Comparison of ENCODE assay signal across 1 cellular context in the genomic region with DNA sequence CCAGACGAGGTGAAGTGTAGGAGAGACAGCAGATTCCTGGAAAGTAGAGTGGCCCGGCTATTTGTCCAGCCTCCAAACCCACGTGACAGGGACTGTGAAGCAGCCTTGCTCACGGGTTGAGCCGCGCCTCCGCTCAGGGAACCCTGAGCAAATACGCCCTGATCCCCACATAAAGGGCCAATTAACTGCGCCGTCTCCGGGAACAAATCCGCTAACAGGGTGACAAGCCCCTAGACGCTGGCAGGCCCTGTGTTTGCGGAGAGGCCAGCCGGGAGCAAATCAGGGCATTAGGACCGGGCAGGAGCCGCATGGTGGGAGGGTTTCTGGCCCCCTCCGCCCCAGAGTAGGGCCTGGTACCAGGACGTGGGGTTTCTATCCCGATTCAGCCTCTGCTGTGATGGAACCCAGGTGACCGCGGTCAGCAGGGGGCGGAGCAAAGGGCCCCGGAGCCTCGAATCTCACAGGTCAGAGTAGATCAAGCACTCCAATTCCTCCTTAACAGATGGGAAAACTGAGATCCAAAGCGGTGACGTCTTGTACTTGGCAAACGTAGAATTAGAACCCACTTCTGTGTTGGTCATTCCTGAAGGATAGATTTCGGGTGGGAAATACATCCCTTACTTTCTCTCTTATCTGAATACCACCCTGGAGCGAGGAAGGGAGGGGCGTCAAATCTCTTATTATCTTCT.
TF ChIP-seq lines count a peak whose summit lies in the region.

No MANE protein-coding gene starts in this region.

TF ChIP-seq in IMR-90, 13 proteins besides CTCF, POLR2A, EP300 and RAD21:
- TF ChIP-seq BHLHE40 (IDR thresholded peaks at IDR 0.05; ENCODE audit: low read depth, low read length) (peak; percentile 44; the same call in 1 of the 2 replicates), RCOR1 (IDR thresholded peaks at IDR 0.05; ENCODE audit: insufficient replicate concordance, low read length) (no peak), CHD1 (IDR thresholded peaks at IDR 0.05; ENCODE audit: low read depth, low read length) (no peak)
- TF ChIP-seq, protein P1, sequence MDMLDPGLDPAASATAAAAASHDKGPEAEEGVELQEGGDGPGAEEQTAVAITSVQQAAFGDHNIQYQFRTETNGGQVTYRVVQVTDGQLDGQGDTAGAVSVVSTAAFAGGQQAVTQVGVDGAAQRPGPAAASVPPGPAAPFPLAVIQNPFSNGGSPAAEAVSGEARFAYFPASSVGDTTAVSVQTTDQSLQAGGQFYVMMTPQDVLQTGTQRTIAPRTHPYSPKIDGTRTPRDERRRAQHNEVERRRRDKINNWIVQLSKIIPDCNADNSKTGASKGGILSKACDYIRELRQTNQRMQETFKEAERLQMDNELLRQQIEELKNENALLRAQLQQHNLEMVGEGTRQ (IDR thresholded peaks at IDR 0.05; ENCODE audit: low read depth, low read length) = peak; percentile 85
